In genomic region chr10:29130190-29130673, GRCh38 we compare ENCODE assay signal across 8 cellular contexts.
DNase-seq lines count a peak whose midpoint lies in the region; ATAC-seq and TF ChIP-seq lines count a peak whose summit lies in the region.

No MANE protein-coding gene starts in this region.

- H3K4me1 ChIP-seq in right atrium auricular region = peaks cover 0 to 16% of the 10 kb centered on the region in 2 donors

- H3K36me3 Mint-ChIP-seq in glutamatergic neuron (ENCODE audit: unreplicated experiment) = no peaks in the 10 kb centered on the region

- no peak overlapping the region for H3K27ac ChIP-seq in right atrium auricular region

- no peaks in the 10 kb centered on the region for H3K36me3 ChIP-seq in right atrium auricular region

- intact Hi-C loops in left cardiac atrium (cut with DNase I) = loop anchor here (2.0 to 5.0 kb wide), 2 partner anchors 467 to 468 kb away; no protein-coding TSS in a partner anchor

- no peaks in the 10 kb centered on the region for H3K9me3 ChIP-seq in right atrium auricular region

- H3K4me3 ChIP-seq in right atrium auricular region = no peak overlapping the region

- no peak overlapping the region for H3K27ac Mint-ChIP-seq in glutamatergic neuron (ENCODE audit: unreplicated experiment)

- H3K27me3 ChIP-seq in right atrium auricular region = no peaks in the 10 kb centered on the region

- peak; percentile 60 to 67 for TF ChIP-seq CTCF in right atrium auricular region (IDR thresholded peaks at IDR 0.05)
- peak; percentile 82 for TF ChIP-seq CTCF in glutamatergic neuron (IDR thresholded peaks at IDR 0.05; ENCODE audit: partially characterized antibody, unreplicated experiment)

- H3K9me3 Mint-ChIP-seq in glutamatergic neuron (ENCODE audit: unreplicated experiment) = peaks cover 1% of the 10 kb centered on the region

- H3K4me3 Mint-ChIP-seq in glutamatergic neuron (ENCODE audit: unreplicated experiment) = no peak overlapping the region

- peaks cover 2% of the 10 kb centered on the region for H3K4me1 Mint-ChIP-seq in glutamatergic neuron (ENCODE audit: low read depth, unreplicated experiment)

- ATAC-seq in left cardiac atrium = no peak

- DNase-seq in right atrium auricular region (ENCODE audit: low spot score) = no peak
- no peak for DNase-seq in left cardiac atrium
- DNase-seq in RKO (ENCODE audit: low spot score) = peak; percentile 47
- no peak for DNase-seq in glutamatergic neuron
- DNase-seq in NCI-H1048 (lab: John Stamatoyannopoulos, UW) = no peak
- no peak for DNase-seq in UCSD-AML1 (lab: John Stamatoyannopoulos, UW; ENCODE audit: unreplicated experiment)
- DNase-seq in NCI-H2227 (lab: John Stamatoyannopoulos, UW; ENCODE audit: unreplicated experiment) = no peak
- no peak for DNase-seq in OCI-M2 (lab: John Stamatoyannopoulos, UW; ENCODE audit: unreplicated experiment)

- no peaks in the 10 kb centered on the region for H3K27me3 Mint-ChIP-seq in glutamatergic neuron (ENCODE audit: unreplicated experiment)
